16 cellular contexts compared by ENCODE assay signal in the genomic region with DNA sequence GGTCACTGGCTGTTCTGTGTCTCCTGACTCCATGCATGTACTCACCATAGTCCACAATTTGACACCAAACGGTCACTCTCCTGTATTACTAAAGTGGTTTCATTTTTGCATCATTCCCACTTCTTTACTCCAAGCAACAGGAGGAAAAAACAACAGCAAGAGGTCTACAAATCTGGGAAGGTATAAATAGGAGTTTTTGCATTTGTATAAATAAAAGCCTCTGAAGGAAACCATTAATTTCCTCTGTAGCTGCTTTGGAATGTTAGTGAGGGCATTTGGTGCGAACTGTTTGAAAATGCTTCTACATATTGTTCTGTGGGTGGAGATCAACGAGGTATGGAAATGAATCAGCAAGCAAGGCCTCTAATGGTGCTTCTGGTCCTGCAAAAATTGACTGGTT.
A peak's percentile ranks its signal among the peaks of the same experiment; 100 is the strongest.
DNase-seq lines count a peak whose midpoint lies in the region; ATAC-seq, FAIRE-seq and TF ChIP-seq lines count a peak whose summit lies in the region.
"Had no signal": no experiment of that assay in that cellular context is flagged by ENCODE, and none has a peak within 500 bp of the region (broad histone marks: within the 10 kb centered on the region; RNA-seq: fewer than 3 reads in every experiment).

No MANE protein-coding gene starts in this region.

- H3K4me1 ChIP-seq in heart right ventricle (peaks cover 0 to 49% (median 21%) of the 10 kb centered on the region in 9 donors), astrocyte (ENCODE audit: insufficient read depth, low read length) (peaks cover 60% of the 10 kb centered on the region), foreskin keratinocyte (peaks cover 66% of the 10 kb centered on the region), smooth muscle cell (ENCODE audit: low read depth) (peaks cover 21% of the 10 kb centered on the region)

- no peaks in the 10 kb centered on the region for H3K36me3 ChIP-seq in heart right ventricle
- H3K36me3 ChIP-seq in astrocyte (ENCODE audit: insufficient read depth, low read length) = no peaks in the 10 kb centered on the region
- H3K36me3 ChIP-seq in smooth muscle cell (ENCODE audit: low read depth) = no peaks in the 10 kb centered on the region

- TF ChIP-seq CTCF in heart right ventricle (IDR thresholded peaks at IDR 0.05) (no peak), astrocyte (IDR thresholded peaks at IDR 0.05; ENCODE audit: insufficient read depth, low read depth, low read length) (no peak), foreskin keratinocyte (conservative IDR thresholded peaks at IDR 0.05) (no peak), smooth muscle cell (IDR thresholded peaks at IDR 0.05; ENCODE audit: borderline replicate concordance, insufficient read depth, poor library complexity, severe bottlenecking) (no peak)

- H3K27me3 Mint-ChIP-seq in astrocyte (ENCODE audit: low read depth, unreplicated experiment) = no peaks in the 10 kb centered on the region
- H3K27me3 Mint-ChIP-seq: type B pancreatic cell had no signal

- peak in 1 of 8 donors; percentile 18 for ATAC-seq in heart right ventricle
- ATAC-seq in left cardiac atrium = no peak
- ATAC-seq in foreskin keratinocyte = no peak
- ATAC-seq in HG02884 (IDR thresholded peaks at IDR 0.05; ENCODE audit: unreplicated experiment) = no peak
- ATAC-seq in GM21576 (IDR thresholded peaks at IDR 0.05; ENCODE audit: unreplicated experiment) = no peak
- ATAC-seq: body of pancreas had no signal

- no peak for FAIRE-seq in astrocyte (lab: Jason Lieb, UNC)

- H3K4me1 Mint-ChIP-seq in astrocyte (ENCODE audit: low read depth, unreplicated experiment) = peaks cover 53% of the 10 kb centered on the region
- H3K4me1 Mint-ChIP-seq: nephron had no signal

- no peaks in the 10 kb centered on the region for H4K20me1 ChIP-seq in astrocyte (ENCODE audit: insufficient read depth, low read length)
- H4K20me1 ChIP-seq in smooth muscle cell (ENCODE audit: low read depth) = no peaks in the 10 kb centered on the region

- peak overlapping the region; percentile 70 for H3K27ac Mint-ChIP-seq in astrocyte (ENCODE audit: unreplicated experiment)
- H3K27ac Mint-ChIP-seq: activated T-helper 1 cell treated with anti-CD3 and anti-CD28 coated beads, Interleukin-12 subunit alpha, Interleukin-12 subunit beta, Interleukin-2, Interleukin-4 antibody, amounts not matched to agents 30 ng/mL and 10 ng/mL and 1 ng/mL, durations not matched to agents 14 hours and 24 hours and 36 hours; immature natural killer cell; nephron; type B pancreatic cell had no signal

- H3K9ac ChIP-seq in astrocyte (ENCODE audit: low read length) (no peak overlapping the region), smooth muscle cell (ENCODE audit: low read depth) (no peak overlapping the region)

- H3F3A ChIP-seq in smooth muscle cell (ENCODE audit: low read depth) = peaks cover 24% of the 10 kb centered on the region

- peaks cover 5% of the 10 kb centered on the region for H3K9me3 Mint-ChIP-seq in astrocyte (ENCODE audit: unreplicated experiment)
- H3K9me3 Mint-ChIP-seq: immature natural killer cell, nephron had no signal

- DNase-seq in heart right ventricle (no peak), left cardiac atrium (no peak), astrocyte (ENCODE audit: low read depth) (peak; percentile 71), foreskin keratinocyte (peak in 1 of 2 donors; percentile 58), smooth muscle cell (lab: John Stamatoyannopoulos, UW; ENCODE audit: unreplicated experiment) (no peak), NCI-H1930 (lab: John Stamatoyannopoulos, UW) (no peak)
- DNase-seq: body of pancreas, erythroblast, immature natural killer cell, Kasumi-1, NCI-H2029 treated with DMSO at 0.1 percent for 48 hours had no signal

- 49 to 58% methylated on average over 3 of the region's 3 CpGs for WGBS in heart right ventricle, 2 donors
- 35% methylated on average over 3 of the region's 3 CpGs for WGBS in smooth muscle cell (ENCODE audit: low lambda C conversion rate)

- H3K4me3 ChIP-seq in heart right ventricle (no peak overlapping the region), astrocyte (ENCODE audit: insufficient read depth, low read depth, low read length) (no peak overlapping the region), smooth muscle cell (no peak overlapping the region)
- H3K4me3 ChIP-seq: body of pancreas had no signal

- H3K27ac ChIP-seq in heart right ventricle (peak overlapping the region in 9 of 10 donors; percentile 42 to 82 (median 76)), astrocyte (ENCODE audit: low read depth, low read length) (peak overlapping the region; percentile 83), foreskin keratinocyte (peak overlapping the region; percentile 93), smooth muscle cell (ENCODE audit: low read depth) (peak overlapping the region; percentile 93)
- H3K27ac ChIP-seq: body of pancreas had no signal

- no peaks in the 10 kb centered on the region for H3K9me3 ChIP-seq in heart right ventricle
- no peaks in the 10 kb centered on the region for H3K9me3 ChIP-seq in astrocyte (ENCODE audit: insufficient read depth, low read depth, low read length)
- no peaks in the 10 kb centered on the region for H3K9me3 ChIP-seq in smooth muscle cell (replicated peaks; ENCODE audit: low read depth)
- H3K9me3 ChIP-seq: body of pancreas had no signal

- H3K4me2 ChIP-seq in astrocyte (ENCODE audit: low read length) = peak overlapping the region; percentile 60
- H3K4me2 ChIP-seq in smooth muscle cell = peak overlapping the region; percentile 32

- no peaks in the 10 kb centered on the region for H3K27me3 ChIP-seq in heart right ventricle
- H3K27me3 ChIP-seq in astrocyte (ENCODE audit: insufficient read depth, low read length) = no peaks in the 10 kb centered on the region
- H3K27me3 ChIP-seq in foreskin keratinocyte = no peaks in the 10 kb centered on the region
- H3K27me3 ChIP-seq in smooth muscle cell (ENCODE audit: low read depth) = no peaks in the 10 kb centered on the region
- H3K27me3 ChIP-seq: body of pancreas had no signal

- H3K79me2 ChIP-seq in astrocyte (ENCODE audit: insufficient read depth, low read length) (no peaks in the 10 kb centered on the region), smooth muscle cell (ENCODE audit: low read depth) (no peaks in the 10 kb centered on the region)

- intact Hi-C loops in heart right ventricle (cut with DNase I) = loop anchor here in 1 of 10 donors (5.0 kb wide), 1 partner anchor 106 kb away; no protein-coding TSS in a partner anchor
- intact Hi-C loops in left cardiac atrium (cut with DNase I) = no loop called here

- no peak overlapping the region for H3K4me3 Mint-ChIP-seq in astrocyte (ENCODE audit: unreplicated experiment)
- H3K4me3 Mint-ChIP-seq: activated T-helper 1 cell treated with anti-CD3 and anti-CD28 coated beads, Interleukin-12 subunit alpha, Interleukin-12 subunit beta, Interleukin-2, Interleukin-4 antibody, amounts not matched to agents 30 ng/mL and 10 ng/mL and 1 ng/mL, durations not matched to agents 14 hours and 24 hours and 36 hours; immature natural killer cell; nephron; type B pancreatic cell had no signal

- H3K36me3 Mint-ChIP-seq in astrocyte (ENCODE audit: low read depth, unreplicated experiment) = no peaks in the 10 kb centered on the region
- H3K36me3 Mint-ChIP-seq: type B pancreatic cell had no signal

- peak overlapping the region; percentile 7 for H2AFZ ChIP-seq in astrocyte (ENCODE audit: low read depth, low read length)
- H2AFZ ChIP-seq in smooth muscle cell (ENCODE audit: low read depth) = no peak overlapping the region
